Comparison of ENCODE assay signal across 22 cellular contexts in genomic region chr22:23512348-23512705, GRCh38.
DNase-seq lines count a peak whose midpoint lies in the region; ATAC-seq, FAIRE-seq and TF ChIP-seq lines count a peak whose summit lies in the region.
"Had no signal": no experiment of that assay in that cellular context is flagged by ENCODE, and none has a peak within 500 bp of the region (broad histone marks: within the 10 kb centered on the region; RNA-seq: fewer than 3 reads in every experiment).

No MANE protein-coding gene starts in this region.

- H3K27ac ChIP-seq in esophagus muscularis mucosa (replicated peaks in 1 of 4) = peak overlapping the region; percentile 17 to 78 (median 40)
- H3K27ac ChIP-seq in neural progenitor cell = no peak overlapping the region
- H3K27ac ChIP-seq in stomach smooth muscle (ENCODE audit: low read length) = peak overlapping the region; percentile 91
- H3K27ac ChIP-seq in kidney (ENCODE audit: low read depth in 2 of 2, low read length in 2 of 2) = no peak overlapping the region
- no peak overlapping the region for H3K27ac ChIP-seq in left lung

- no peaks in the 10 kb centered on the region for H3K79me2 ChIP-seq in neural progenitor cell (ENCODE audit: low read depth)

- no peak for FAIRE-seq in kidney (lab: Jason Lieb, UNC)
- FAIRE-seq: A204.1, D721Med, G401.6, GM12891, GM19239, HTR-8/SVneo had no signal

- H3K27me3 Mint-ChIP-seq in neural progenitor cell (ENCODE audit: insufficient read depth, low read depth) (peaks cover 10% of the 10 kb centered on the region), Caco-2 (ENCODE audit: insufficient read depth, unreplicated experiment) (no peaks in the 10 kb centered on the region)

- H3K27ac Mint-ChIP-seq in neural progenitor cell = peak overlapping the region; percentile 66
- H3K27ac Mint-ChIP-seq in Caco-2 (ENCODE audit: unreplicated experiment) = no peak overlapping the region
- H3K27ac Mint-ChIP-seq: CD4-positive, CD25-positive, alpha-beta regulatory T cell; CD8-positive, alpha-beta memory T cell; GM23338; HFFc6 had no signal

- ATAC-seq in left lung = no peak
- ATAC-seq: GM23338, HCT116 had no signal

- POLR2A ChIA-PET in Caco-2 (lab: Charles Lee) = no interaction called here

- CTCF ChIA-PET in Caco-2 (lab: Charles Lee) = no interaction called here

- H3K36me3 Mint-ChIP-seq in neural progenitor cell = peaks cover 3% of the 10 kb centered on the region
- peaks cover 5% of the 10 kb centered on the region for H3K36me3 Mint-ChIP-seq in Caco-2 (ENCODE audit: insufficient read depth, unreplicated experiment)
- H3K36me3 Mint-ChIP-seq: CD4-positive, CD25-positive, alpha-beta regulatory T cell; CD8-positive, alpha-beta memory T cell had no signal

- H3K9me3 ChIP-seq in esophagus muscularis mucosa (no peaks in the 10 kb centered on the region), neural progenitor cell (ENCODE audit: low read depth) (no peaks in the 10 kb centered on the region), stomach smooth muscle (ENCODE audit: control insufficient read depth in 2 of 2, low read length in 2 of 2) (no peaks in the 10 kb centered on the region), kidney (ENCODE audit: control insufficient read depth in 1 of 2, low read length in 2 of 2) (no peaks in the 10 kb centered on the region), left lung (no peaks in the 10 kb centered on the region), Caco-2 (no peaks in the 10 kb centered on the region)
- H3K9me3 ChIP-seq: BE2C had no signal

- no peak overlapping the region for H3K4me2 ChIP-seq in neural progenitor cell
- H3K4me2 ChIP-seq: GM23338 had no signal

- H3K27me3 ChIP-seq in esophagus muscularis mucosa (no peaks in the 10 kb centered on the region), neural progenitor cell (no peaks in the 10 kb centered on the region), stomach smooth muscle (ENCODE audit: control insufficient read depth in 1 of 2, insufficient read depth in 2 of 2, low read length in 2 of 2) (no peaks in the 10 kb centered on the region), left lung (no peaks in the 10 kb centered on the region), Caco-2 (replicated peaks; ENCODE audit: control insufficient read depth, insufficient read depth, low read length) (no peaks in the 10 kb centered on the region; the same call in 1 of the 2 replicates)
- H3K27me3 ChIP-seq: BE2C had no signal

- no peak for TF ChIP-seq POLR2A in esophagus muscularis mucosa (IDR thresholded peaks at IDR 0.05; ENCODE audit: low read depth)

- no peak overlapping the region for H2AFZ ChIP-seq in neural progenitor cell (replicated peaks)
- H2AFZ ChIP-seq: GM23338 had no signal

- intact Hi-C loops in esophagus muscularis mucosa (cut with DNase I) (no loop called here), kidney (cut with DNase I) (no loop called here), left lung (cut with DNase I) (no loop called here), Caco-2 (cut with micrococcal nuclease; ENCODE audit: unreplicated experiment) (no loop called here)

- H3K9me3 Mint-ChIP-seq in neural progenitor cell (no peaks in the 10 kb centered on the region), Caco-2 (ENCODE audit: unreplicated experiment) (no peaks in the 10 kb centered on the region)
- H3K9me3 Mint-ChIP-seq: CD8-positive, alpha-beta memory T cell; GM23338; HFFc6 had no signal

- H3K4me3 Mint-ChIP-seq in neural progenitor cell = no peak overlapping the region
- H3K4me3 Mint-ChIP-seq in Caco-2 (ENCODE audit: unreplicated experiment) = no peak overlapping the region
- H3K4me3 Mint-ChIP-seq: CD4-positive, CD25-positive, alpha-beta regulatory T cell; CD8-positive, alpha-beta memory T cell; GM23338; HFFc6 had no signal

- TF ChIP-seq EP300 in esophagus muscularis mucosa (IDR thresholded peaks at IDR 0.05) = no peak

- H3K4me3 ChIP-seq in esophagus muscularis mucosa (no peak overlapping the region), neural progenitor cell (no peak overlapping the region), stomach smooth muscle (ENCODE audit: low read length in 2 of 2) (no peak overlapping the region), kidney (ENCODE audit: low read length in 2 of 2) (no peak overlapping the region), left lung (no peak overlapping the region), Caco-2 (ENCODE audit: low read depth, low read length) (no peak overlapping the region)
- H3K4me3 ChIP-seq: GM23338 had no signal

- no peak for DNase-seq in esophagus muscularis mucosa (ENCODE audit: extremely low spot score)
- DNase-seq in neural progenitor cell (ENCODE audit: low spot score) = no peak
- DNase-seq in kidney = no peak
- DNase-seq in left lung = no peak
- no peak for DNase-seq in Caco-2
- DNase-seq: ACHN; BE2C; C1 segment of cervical spinal cord; CD4-positive, CD25-positive, alpha-beta regulatory T cell; CD8-positive, alpha-beta memory T cell; H7; HFFc6; IMR-90 had no signal

- WGBS in esophagus muscularis mucosa = 92% methylated on average over 5 of the region's 5 CpGs

- TF ChIP-seq CTCF in esophagus muscularis mucosa (IDR thresholded peaks at IDR 0.05) (no peak), neural progenitor cell (IDR thresholded peaks at IDR 0.05) (no peak), kidney (IDR thresholded peaks at IDR 0.05; ENCODE audit: borderline replicate concordance, extremely low read depth, insufficient read depth) (no peak), left lung (IDR thresholded peaks at IDR 0.05) (no peak), Caco-2 (IDR thresholded peaks at IDR 0.05; ENCODE audit: insufficient read depth in 1 of 2, low read depth in 1 of 2, low read length in 1 of 2, severe bottlenecking in 1 of 2, unreplicated experiment in 1 of 2) (no peak)

- H3K4me1 Mint-ChIP-seq in neural progenitor cell (peaks cover 36% of the 10 kb centered on the region), Caco-2 (ENCODE audit: low read depth, unreplicated experiment) (no peaks in the 10 kb centered on the region)
- H3K4me1 Mint-ChIP-seq: CD4-positive, CD25-positive, alpha-beta regulatory T cell; CD8-positive, alpha-beta memory T cell had no signal

- no peaks in the 10 kb centered on the region for H4K20me1 ChIP-seq in neural progenitor cell (ENCODE audit: low read depth)

- H3F3A ChIP-seq in neural progenitor cell (ENCODE audit: low read depth) = no peaks in the 10 kb centered on the region

- no TSS peak for BruUV-seq in Caco-2 (replicated peaks; lab: Mats Ljungman, UMichigan)

- H3K9ac ChIP-seq in neural progenitor cell = no peak overlapping the region
- peak overlapping the region in 1 of 2 donors; percentile 2 for H3K9ac ChIP-seq in stomach smooth muscle (ENCODE audit: low read length in 2 of 2)
- no peak overlapping the region for H3K9ac ChIP-seq in kidney (ENCODE audit: low read length in 2 of 2)

- H3K4me1 ChIP-seq in esophagus muscularis mucosa (peaks cover 0 to 65% (median 44%) of the 10 kb centered on the region in 4 donors), neural progenitor cell (no peaks in the 10 kb centered on the region), stomach smooth muscle (ENCODE audit: control insufficient read depth, insufficient read depth, low read length) (peaks cover 49% of the 10 kb centered on the region), kidney (ENCODE audit: control insufficient read depth in 1 of 2, insufficient read depth in 1 of 2, low read depth in 1 of 2, low read length in 2 of 2) (no peaks in the 10 kb centered on the region), left lung (no peaks in the 10 kb centered on the region), Caco-2 (peaks cover 11% of the 10 kb centered on the region)
- H3K4me1 ChIP-seq: BE2C had no signal

- no peaks in the 10 kb centered on the region for H3K36me3 ChIP-seq in esophagus muscularis mucosa
- no peaks in the 10 kb centered on the region for H3K36me3 ChIP-seq in neural progenitor cell
- no peaks in the 10 kb centered on the region for H3K36me3 ChIP-seq in stomach smooth muscle (ENCODE audit: control insufficient read depth in 2 of 2, insufficient read depth in 2 of 2, low read length in 2 of 2)
- H3K36me3 ChIP-seq in kidney (ENCODE audit: control insufficient read depth in 1 of 2, insufficient read depth in 2 of 2, low read length in 2 of 2) = no peaks in the 10 kb centered on the region
- no peaks in the 10 kb centered on the region for H3K36me3 ChIP-seq in left lung
- H3K36me3 ChIP-seq in Caco-2 (ENCODE audit: control insufficient read depth, insufficient read depth, low read length) = no peaks in the 10 kb centered on the region
- H3K36me3 ChIP-seq: BE2C had no signal

Comparison
In these comparisons a context has a peak if more than half of its experiments do, and no peak if none do; other contexts are left out.
1. H3K27ac ChIP-seq: peak in esophagus muscularis mucosa (4 of 4) and stomach smooth muscle (single experiment); none in neural progenitor cell (single experiment), kidney (0 of 2) and left lung (0 of 2).